ENCODE assay signal across 10 cellular contexts in genomic region chr18:46335551-46336059, GRCh38.
DNase-seq lines count a peak whose midpoint lies in the region; TF ChIP-seq lines count a peak whose summit lies in the region.
"Had no signal": no experiment of that assay in that cellular context is flagged by ENCODE, and none has a peak within 500 bp of the region (broad histone marks: within the 10 kb centered on the region; RNA-seq: fewer than 3 reads in every experiment).

No MANE protein-coding gene starts in this region.

- H3K4me1 ChIP-seq in BLaER1 treated with 17β-estradiol and CSF1 and Interleukin-3, amounts not matched to agents 10 nM and 100 nM = peaks cover 61 to 70% (median 65%) of the 10 kb centered on the region in 10 experiments
- H3K4me1 ChIP-seq in HUES6 (ENCODE audit: control insufficient read depth, insufficient read depth, low read length) = peaks cover 35% of the 10 kb centered on the region
- no peaks in the 10 kb centered on the region for H3K4me1 ChIP-seq in breast epithelium

- peaks cover 0 to 22% (median 0%) of the 10 kb centered on the region in 11 experiments; a peak in 5 of 22 replicates for H4K20me1 ChIP-seq in BLaER1 treated with 17β-estradiol and CSF1 and Interleukin-3, amounts not matched to agents 10 nM and 100 nM

- no peaks in the 10 kb centered on the region for H3K9me3 ChIP-seq in BLaER1 treated with 17β-estradiol and CSF1 and Interleukin-3, amounts not matched to agents 10 nM and 100 nM (replicated peaks in 1 of 11)
- no peaks in the 10 kb centered on the region for H3K9me3 ChIP-seq in HUES6 (ENCODE audit: control insufficient read depth, insufficient read depth, low read depth, low read length)
- H3K9me3 ChIP-seq in breast epithelium = no peaks in the 10 kb centered on the region

- no peak for DNase-seq in breast epithelium (ENCODE audit: low spot score in 2 of 2)
- DNase-seq in mesenteric fat pad (ENCODE audit: low spot score) = peak; percentile 75
- no peak for DNase-seq in GM13976 (ENCODE audit: low spot score)
- DNase-seq in NAMALWA (ENCODE audit: low spot score) = no peak
- DNase-seq in DMS114 treated with DMSO at 0.1 percent for 48 hours (lab: John Stamatoyannopoulos, UW; ENCODE audit: unreplicated experiment) = no peak
- no peak for DNase-seq in activated CD4-positive, alpha-beta T cell treated with anti-CD3 and anti-CD28 coated beads, Interleukin-2, amount 50 U/mL, for 4 hours
- DNase-seq: central memory CD4-positive, alpha-beta T cell; MM.1S had no signal

- TF ChIP-seq POLR2A in breast epithelium (IDR thresholded peaks at IDR 0.05) = no peak

- H3K27ac ChIP-seq in BLaER1 treated with 17β-estradiol and CSF1 and Interleukin-3, amounts not matched to agents 10 nM and 100 nM = peak overlapping the region in 10 of 11 experiments; percentile 63 to 94 (median 89); a peak in 20 of 22 replicates
- H3K27ac ChIP-seq in HUES6 (ENCODE audit: low read depth, low read length) (no peak overlapping the region), breast epithelium (peak overlapping the region in 1 of 2 donors; percentile 48)

- intact Hi-C loops in breast epithelium (cut with DNase I; ENCODE audit: low total_unique reads) = no loop called here

- 0 out of 22 replicates have a peak, but pooled peaks cover 0 to 5% (median 0%) of the 10 kb centered on the region in 11 experiments for H3K27me3 ChIP-seq in BLaER1 treated with 17β-estradiol and CSF1 and Interleukin-3, amounts not matched to agents 10 nM and 100 nM
- H3K27me3 ChIP-seq in HUES6 (ENCODE audit: control insufficient read depth, insufficient read depth, low read length) = peaks cover 42% of the 10 kb centered on the region
- no peaks in the 10 kb centered on the region for H3K27me3 ChIP-seq in breast epithelium

- H3K4me2 ChIP-seq in BLaER1 treated with 17β-estradiol and CSF1 and Interleukin-3, amounts not matched to agents 10 nM and 100 nM = peak overlapping the region; percentile 89 to 98 (median 96)

- in situ Hi-C loops in GM13976 (cut with MboI; ENCODE audit: low sequenced_read_pairs, unreplicated experiment) = no loop called here

- peaks cover 0 to 15% (median 0%) of the 10 kb centered on the region in 11 experiments; a peak in 5 of 22 replicates for H3K36me3 ChIP-seq in BLaER1 treated with 17β-estradiol and CSF1 and Interleukin-3, amounts not matched to agents 10 nM and 100 nM
- H3K36me3 ChIP-seq in HUES6 (ENCODE audit: control insufficient read depth, insufficient read depth, low read length) = no peaks in the 10 kb centered on the region
- no peaks in the 10 kb centered on the region for H3K36me3 ChIP-seq in breast epithelium

- peak overlapping the region; percentile 76 to 89 (median 86) for H3K4me3 ChIP-seq in BLaER1 treated with 17β-estradiol and CSF1 and Interleukin-3, amounts not matched to agents 10 nM and 100 nM
- H3K4me3 ChIP-seq in HUES6 (ENCODE audit: low read depth, low read length) (peak overlapping the region; percentile 73), breast epithelium (peak overlapping the region; percentile 52 to 82 (median 68))

- no peak for TF ChIP-seq CTCF in breast epithelium (IDR thresholded peaks at IDR 0.05)
- no peak for TF ChIP-seq CTCF in GM13976 (IDR thresholded peaks at IDR 0.05; ENCODE audit: borderline replicate concordance, control extremely low read depth, extremely low read depth, insufficient read depth, missing control alignments)

- peak overlapping the region; percentile 79 to 97 (median 90); a peak in 21 of 22 replicates for H3K9ac ChIP-seq in BLaER1 treated with 17β-estradiol and CSF1 and Interleukin-3, amounts not matched to agents 10 nM and 100 nM
- peak overlapping the region; percentile 15 for H3K9ac ChIP-seq in HUES6 (ENCODE audit: low read length)
